In the genomic region with DNA sequence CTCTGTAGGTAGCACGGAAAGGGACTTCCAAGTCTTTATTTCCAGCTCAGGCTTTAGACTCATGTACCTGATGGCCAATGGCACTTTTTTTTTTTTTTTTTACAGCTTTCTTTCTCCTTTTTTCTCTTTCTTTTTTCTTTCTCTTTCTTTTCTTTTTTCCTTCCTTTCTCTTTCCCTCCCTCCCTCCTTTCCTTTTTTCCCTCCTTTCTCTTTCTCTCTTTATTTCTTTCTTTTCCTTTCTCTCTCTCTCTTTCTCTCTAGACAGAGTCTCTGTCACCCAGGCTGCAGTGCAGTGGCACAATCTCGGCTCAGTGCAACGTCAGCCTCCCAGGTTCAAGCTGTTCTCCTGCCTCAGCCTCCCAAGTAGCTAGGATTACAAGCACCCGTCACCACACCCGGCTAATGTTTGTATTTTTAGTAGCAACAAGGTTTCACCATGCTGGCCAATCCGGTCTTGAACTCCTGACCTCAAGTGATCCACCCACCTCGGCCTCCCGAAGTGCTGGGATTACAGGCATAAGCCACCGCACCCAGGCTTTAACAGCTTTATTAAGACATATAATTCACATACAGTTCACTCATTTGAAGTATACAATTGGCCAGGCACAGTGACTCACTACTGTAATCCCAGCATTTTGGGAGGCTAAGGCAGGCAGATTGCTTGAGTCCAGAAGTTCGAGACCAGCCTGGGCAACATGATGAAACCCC, we compare ENCODE assay signal across 27 cellular contexts. TPM values are rescaled to one million over a fixed set of nuclear protein-coding genes. Genes with fewer than 3 reads are reported as not detected.
A peak's percentile ranks its signal among the peaks of the same experiment; 100 is the strongest.
DNase-seq lines count a peak whose midpoint lies in the region; ATAC-seq, FAIRE-seq and TF ChIP-seq lines count a peak whose summit lies in the region.
"Had no signal": no experiment of that assay in that cellular context is flagged by ENCODE, and none has a peak within 500 bp of the region (broad histone marks: within the 10 kb centered on the region; RNA-seq: fewer than 3 reads in every experiment).

No MANE protein-coding gene starts in this region.

- intact Hi-C loops in HepG2 (cut with micrococcal nuclease; ENCODE audit: unreplicated experiment) (no loop called here), right lobe of liver (cut with DNase I) (no loop called here), K562 (cut with micrococcal nuclease) (loop anchor here (10.0 kb wide), 1 partner anchor 343 kb away; a partner anchor contains a TSS)

- no peak for TF ChIP-seq RAD21 in HepG2 (CRISPR knock-in tag; IDR thresholded peaks at IDR 0.05)
- no peak for TF ChIP-seq RAD21 in K562 (CRISPR knock-in tag; conservative IDR thresholded peaks at IDR 0.05 in 1 of 2, IDR thresholded peaks at IDR 0.05 in 1 of 2)

- H3K4ac ChIP-seq in trophoblast cell (ENCODE audit: low read depth, low read length) = no peak overlapping the region

- H2BK12ac ChIP-seq in trophoblast cell (ENCODE audit: low read length) = no peak overlapping the region

- TF ChIP-seq CTCF in HepG2 (CRISPR knock-in tag; IDR thresholded peaks at IDR 0.05) (no peak), right lobe of liver (IDR thresholded peaks at IDR 0.05) (no peak), K562 (IDR thresholded peaks at IDR 0.05 in 2 of 3, conservative IDR thresholded peaks at IDR 0.05 in 1 of 3; ENCODE audit: insufficient read depth in 2 of 3, low read depth in 1 of 3, low read length in 3 of 3) (no peak), WTC11 (IDR thresholded peaks at IDR 0.05) (no peak)

- H4K8ac ChIP-seq in trophoblast cell (ENCODE audit: low read depth, low read length) = no peak overlapping the region

- TF ChIP-seq EP300 in HepG2 (IDR thresholded peaks at IDR 0.05; ENCODE audit: low read depth in 2 of 2, low read length in 2 of 2) (no peak), HepG2 (CRISPR knock-in tag; IDR thresholded peaks at IDR 0.05; ENCODE audit: borderline replicate concordance) (no peak), K562 (IDR thresholded peaks at IDR 0.05; ENCODE audit: low read length) (no peak)

- peaks cover 20% of the 10 kb centered on the region; the same call in 1 of the 2 replicates for H3K27me3 Mint-ChIP-seq in WTC11 (ENCODE audit: low read depth)
- H3K27me3 Mint-ChIP-seq: CD4-positive, alpha-beta memory T cell had no signal

- in situ Hi-C loops in HepG2 (cut with HindIII; ENCODE audit: extremely low pct_ligation_motif_present, low pct_unique_long_range_greater_than_20kb) (no loop called here), K562 (cut with MboI) (no loop called here)

- peaks cover 4% of the 10 kb centered on the region for H3K79me1 ChIP-seq in trophoblast cell (ENCODE audit: low read length)

- no peak overlapping the region for H3K14ac ChIP-seq in trophoblast cell (ENCODE audit: low read length)

- H3K4me1 Mint-ChIP-seq in WTC11 = peaks cover 3% of the 10 kb centered on the region; the same call in 1 of the 2 replicates

- no peak overlapping the region for H3K23ac ChIP-seq in trophoblast cell (ENCODE audit: low read length)

- CTCF ChIA-PET in HepG2 (lab: Yijun Ruan, JAX; ENCODE audit: low intra/inter-chr PET ratio, low total read pairs) = no interaction called here
- CTCF ChIA-PET in K562 (lab: Yijun Ruan, JAX; ENCODE audit: low intra/inter-chr PET ratio) = no interaction called here
- CTCF ChIA-PET in WTC11 (lab: Charles Lee) = interaction anchor here (0.6 to 8.9 kb wide), 2 partner anchors 15 to 75 kb away, joined by 3 to 60 read pairs; no protein-coding TSS in a partner anchor

- no peak overlapping the region for H2BK5ac ChIP-seq in trophoblast cell (ENCODE audit: low read depth, low read length, poor library complexity)

- H3K4me3 ChIP-seq in HepG2 (replicated peaks in 1 of 3; ENCODE audit: insufficient read depth in 1 of 3, low read depth in 2 of 3, low read length in 3 of 3) = no peak overlapping the region; a peak in 1 of 6 replicates
- no peak overlapping the region for H3K4me3 ChIP-seq in right lobe of liver
- no peak overlapping the region for H3K4me3 ChIP-seq in K562
- H3K4me3 ChIP-seq in trophoblast cell (ENCODE audit: low read depth, low read length) = no peak overlapping the region
- H3K4me3 ChIP-seq: A549; BLaER1 treated with 17β-estradiol and CSF1 and Interleukin-3, amounts not matched to agents 10 nM and 100 nM; HAP-1 had no signal

- DNase-seq in HepG2 (ENCODE audit: low spot score) (no peak), right lobe of liver (no peak), K562 (ENCODE audit: extremely low read depth in 1 of 4, low spot score in 3 of 4) (no peak), trophoblast cell (peak; percentile 7 to 33), dedifferentiated amniotic fluid mesenchymal stem cell (ENCODE audit: extremely low spot score) (no peak), WTC11 (ENCODE audit: low spot score) (no peak), NCI-H526 (lab: John Stamatoyannopoulos, UW) (no peak)
- DNase-seq: AML-193; CD4-positive, alpha-beta memory T cell; COR-L47; DMS79 treated with DMSO at 0.1 percent for 48 hours; GF-D8; GOT3; IMR-90; MM.1S; NCI-H1092; NCI-H1417 treated with DMSO at 0.1 percent for 48 hours; NCI-H1694 treated with DMSO at 0.1 percent for 48 hours; NCI-H2081; NCI-H2227 treated with DMSO at 0.1 percent for 48 hours; NCI-H69 had no signal

- no peak overlapping the region for H3K27ac Mint-ChIP-seq in WTC11

- no peak for TF ChIP-seq POLR2A in HepG2 (IDR thresholded peaks at IDR 0.05; ENCODE audit: insufficient read depth in 1 of 2, low read depth in 2 of 2, low read length in 2 of 2)
- TF ChIP-seq POLR2A in right lobe of liver (IDR thresholded peaks at IDR 0.05) = no peak
- TF ChIP-seq POLR2A in K562 (conservative IDR thresholded peaks at IDR 0.05) = no peak

- no TSS peak for BruUV-seq in HepG2 (replicated peaks; lab: Mats Ljungman, UMichigan)
- no TSS peak for BruUV-seq in K562 (replicated peaks; lab: Mats Ljungman, UMichigan)

- ATAC-seq in HepG2 (no peak), right lobe of liver (no peak), K562 (no peak), WTC11 (no peak)
- ATAC-seq: A549 had no signal

- no peaks in the 10 kb centered on the region for H4K20me1 ChIP-seq in HepG2 (ENCODE audit: insufficient read depth, low read length)
- no peaks in the 10 kb centered on the region for H4K20me1 ChIP-seq in K562 (replicated peaks; ENCODE audit: control insufficient read depth, insufficient read depth, low read length)
- H4K20me1 ChIP-seq: BLaER1 treated with 17β-estradiol and CSF1 and Interleukin-3, amounts not matched to agents 10 nM and 100 nM had no signal

- FAIRE-seq in HepG2 (lab: Jason Lieb, UNC) (no peak), K562 (lab: Jason Lieb, UNC) (no peak)
- FAIRE-seq: A549, GM12891, RCC 7860 had no signal

- H3K27ac ChIP-seq in HepG2 (ENCODE audit: extremely low read length, insufficient read depth, low read length) (no peak overlapping the region), right lobe of liver (no peak overlapping the region), K562 (ENCODE audit: extremely low read depth, low read depth, low read length) (no peak overlapping the region), trophoblast cell (ENCODE audit: low read depth, low read length) (no peak overlapping the region)
- H3K27ac ChIP-seq: A549; BLaER1 treated with 17β-estradiol and CSF1 and Interleukin-3, amounts not matched to agents 10 nM and 100 nM; KMS-11 had no signal

- H3K9me3 Mint-ChIP-seq in WTC11 = 0 out of 2 replicates have a peak, but pooled peaks cover 3% of the 10 kb centered on the region
- H3K9me3 Mint-ChIP-seq: CD4-positive, alpha-beta memory T cell had no signal

- H3K27me3 ChIP-seq in HepG2 (ENCODE audit: control insufficient read depth in 1 of 2, insufficient read depth in 2 of 2, low read length in 2 of 2) (no peaks in the 10 kb centered on the region), right lobe of liver (no peaks in the 10 kb centered on the region), K562 (ENCODE audit: control insufficient read depth in 2 of 2, insufficient read depth in 2 of 2, low read length in 2 of 2) (no peaks in the 10 kb centered on the region), trophoblast cell (ENCODE audit: insufficient read depth, low read length) (no peaks in the 10 kb centered on the region)
- H3K27me3 ChIP-seq: BLaER1 treated with 17β-estradiol and CSF1 and Interleukin-3, amounts not matched to agents 10 nM and 100 nM had no signal

- no peak overlapping the region for H3K4me3 Mint-ChIP-seq in WTC11
- H3K4me3 Mint-ChIP-seq: CD4-positive, alpha-beta memory T cell had no signal

- H3K9me3 ChIP-seq in HepG2 (ENCODE audit: low read length) = no peaks in the 10 kb centered on the region
- no peaks in the 10 kb centered on the region for H3K9me3 ChIP-seq in right lobe of liver
- H3K9me3 ChIP-seq in K562 (replicated peaks; ENCODE audit: control insufficient read depth, insufficient read depth, low read depth, low read length) = no peaks in the 10 kb centered on the region
- H3K9me3 ChIP-seq in trophoblast cell (ENCODE audit: insufficient read depth, low read depth, low read length) = no peaks in the 10 kb centered on the region
- H3K9me3 ChIP-seq: A549; BLaER1 treated with 17β-estradiol and CSF1 and Interleukin-3, amounts not matched to agents 10 nM and 100 nM; HAP-1 had no signal

- H3K4me2 ChIP-seq in HepG2 (ENCODE audit: low read depth, low read length) = peak overlapping the region; percentile 23; the same call in 1 of the 2 replicates
- H3K4me2 ChIP-seq in K562 (ENCODE audit: insufficient read depth, low read length) = no peak overlapping the region
- H3K4me2 ChIP-seq in trophoblast cell (ENCODE audit: low read length) = no peak overlapping the region
- H3K4me2 ChIP-seq: A549, KMS-11 had no signal

- no peak overlapping the region for H2AK5ac ChIP-seq in trophoblast cell (ENCODE audit: low read length)

- H3K9me1 ChIP-seq in K562 (ENCODE audit: control insufficient read depth, insufficient read depth, low read length) = no peaks in the 10 kb centered on the region

- H3K36me3 ChIP-seq in HepG2 (replicated peaks in 1 of 2; ENCODE audit: control insufficient read depth in 1 of 2, insufficient read depth in 2 of 2, low read length in 2 of 2) (no peaks in the 10 kb centered on the region), right lobe of liver (no peaks in the 10 kb centered on the region), K562 (ENCODE audit: control insufficient read depth, insufficient read depth, low read length) (no peaks in the 10 kb centered on the region), trophoblast cell (ENCODE audit: control insufficient read depth in 1 of 2, insufficient read depth in 2 of 2, low read length in 2 of 2) (no peaks in the 10 kb centered on the region)
- H3K36me3 ChIP-seq: BLaER1 treated with 17β-estradiol and CSF1 and Interleukin-3, amounts not matched to agents 10 nM and 100 nM; HAP-1 had no signal

- H4K91ac ChIP-seq in trophoblast cell (ENCODE audit: low read depth, low read length) = no peak overlapping the region

- no peaks in the 10 kb centered on the region for H3K79me2 ChIP-seq in HepG2 (ENCODE audit: insufficient read depth, low read length)
- H3K79me2 ChIP-seq in K562 (ENCODE audit: control insufficient read depth, insufficient read depth, low read length) = no peaks in the 10 kb centered on the region
- H3K79me2 ChIP-seq in trophoblast cell (ENCODE audit: control insufficient read depth, insufficient read depth, low read length, poor library complexity) = no peaks in the 10 kb centered on the region

- H2AFZ ChIP-seq in HepG2 (ENCODE audit: low read length) (no peak overlapping the region), K562 (ENCODE audit: low read depth, low read length) (no peak overlapping the region), trophoblast cell (ENCODE audit: insufficient read depth, low read length, poor library complexity) (no peak overlapping the region)

- no peak overlapping the region for H3K18ac ChIP-seq in trophoblast cell (ENCODE audit: low read length)

- H3K36me3 Mint-ChIP-seq in WTC11 = no peaks in the 10 kb centered on the region

- POLR2A ChIA-PET in HepG2 (lab: Yijun Ruan, JAX) (no interaction called here), K562 (lab: Yijun Ruan, JAX) (interaction anchor here (0.6 to 2.0 kb wide), 4 partner anchors 9 to 219 kb away, joined by 3 to 9 read pairs (median 3); no protein-coding TSS in a partner anchor), WTC11 (lab: Charles Lee) (no interaction called here)

- H3K9ac ChIP-seq in HepG2 (ENCODE audit: insufficient read depth, low read depth, low read length) (no peak overlapping the region), K562 (ENCODE audit: insufficient read depth in 1 of 2, low read depth in 2 of 2, low read length in 2 of 2) (no peak overlapping the region), trophoblast cell (ENCODE audit: low read length) (no peak overlapping the region)
- H3K9ac ChIP-seq: BLaER1 treated with 17β-estradiol and CSF1 and Interleukin-3, amounts not matched to agents 10 nM and 100 nM; KMS-11 had no signal

- no peak overlapping the region for H2BK120ac ChIP-seq in trophoblast cell (ENCODE audit: insufficient read depth, low read length, poor library complexity)

- 21% methylated on average over 9 of the region's 10 CpGs for WGBS in HepG2 (ENCODE audit: low lambda C conversion rate)
- WGBS in right lobe of liver (ENCODE audit: insufficient coverage, low coverage, low lambda C conversion rate, missing lambda C conversion rate) = 59% methylated on average over 9 of the region's 10 CpGs
- WGBS in K562 (ENCODE audit: insufficient coverage, low coverage, missing lambda C conversion rate) = 19% methylated on average over 9 of the region's 10 CpGs
- no CpG with 5 or more reads among the region's 10 CpGs for WGBS in trophoblast cell (ENCODE audit: extremely low coverage, insufficient coverage, insufficient read length)

- H3K4me1 ChIP-seq in HepG2 (ENCODE audit: insufficient read depth, low read length) = peaks cover 16% of the 10 kb centered on the region
- H3K4me1 ChIP-seq in right lobe of liver = peaks cover 0 to 25% (median 7%) of the 10 kb centered on the region in 4 donors
- H3K4me1 ChIP-seq in K562 (replicated peaks in 1 of 2; ENCODE audit: control insufficient read depth in 2 of 2, insufficient read depth in 2 of 2, low read length in 2 of 2) = peaks cover 9 to 12% of the 10 kb centered on the region in 2 experiments; a peak in 4 of 5 replicates
- H3K4me1 ChIP-seq in trophoblast cell (ENCODE audit: control insufficient read depth in 1 of 2, insufficient read depth in 2 of 2, low read length in 2 of 2) = no peaks in the 10 kb centered on the region

- H4K12ac ChIP-seq in trophoblast cell (ENCODE audit: low read depth, low read length) = no peak overlapping the region

RNA-seq across cellular contexts. Expression of a gene that starts 5.1 kb away (rescaled TPM):
- total RNA-seq in HepG2 (2016; rRNA removed; fragmentation: Illumina TruSeq; extraction: Trizol) (52.3 and 79.8 TPM in 2 replicates), right lobe of liver (100 to 1,000 TPM in 4 of 6 experiments, 10 to 100 TPM in 2; 80.2 to 137 (median 110) TPM), K562 (2014; rRNA removed) (75.7 and 94.4 TPM in 2 replicates), K562 (2014; rRNA removed; fragmentation: Illumina TruSeq; extraction: Trizol) (67.3 and 75.3 TPM in 2 replicates), K562 (2015; rRNA removed; fragmentation: Illumina TruSeq; extraction: Trizol) (77.7 and 81.3 TPM in 2 replicates), K562 (2021) (86.0 and 110 TPM in 2 replicates), WTC11 (2021) (121 to 143 TPM (median 128 TPM) in 3 replicates)
- 17.5 and 18.7 TPM in 2 replicates for total RNA-seq in HepG2 (2016; cell fraction: cytosol; rRNA removed; fragmentation: Illumina TruSeq; extraction: Trizol; ENCODE audit: low read depth)
- 48.0 and 77.3 TPM in 2 replicates for total RNA-seq in HepG2 (2016; cell fraction: insoluble cytoplasmic fraction; rRNA removed; fragmentation: Illumina TruSeq; extraction: Trizol)
- 29.8 and 32.3 TPM in 2 replicates for total RNA-seq in HepG2 (2016; cell fraction: membrane; rRNA removed; fragmentation: Illumina TruSeq; extraction: Trizol)
- 139 and 162 TPM in 2 replicates for total RNA-seq in HepG2 (2016; cell fraction: nucleus; rRNA removed; fragmentation: Illumina TruSeq; extraction: Trizol)
- polyA plus RNA-seq in HepG2 (2011; rRNA removed) (73.4 and 94.7 TPM in 2 replicates), K562 (2011; rRNA removed) (149 and 163 TPM in 2 replicates), K562 (2014; fragmentation: Illumina TruSeq; extraction: Trizol) (91.0 and 94.6 TPM in 2 replicates), K562 (2014; fragmentation: Nextera tagmentation; extraction: Ambion mirVana) (10 to 100 TPM; 11.6 to 19.5 TPM), K562 (2014; rRNA removed) (95.1 and 118 TPM in 2 replicates)
- polyA plus RNA-seq in HepG2 (2011; cell fraction: cytosol; rRNA removed) = 33.1 and 34.2 TPM in 2 replicates
- 505 and 552 TPM in 2 replicates for polyA plus RNA-seq in HepG2 (2011; cell fraction: nucleus; rRNA removed)
- 63.6 and 76.2 TPM in 2 replicates for polyA plus RNA-seq in HepG2 (2012)
- 4.0 and 4.4 TPM in 2 replicates for polyA plus RNA-seq in HepG2 (2016; cell fraction: cytosol; fragmentation: Illumina TruSeq; extraction: Trizol; ENCODE audit: low read depth)
- polyA plus RNA-seq in HepG2 (2016; cell fraction: insoluble cytoplasmic fraction; fragmentation: Illumina TruSeq; extraction: Trizol; ENCODE audit: low read depth) = 34.8 and 37.8 TPM in 2 replicates
- polyA plus RNA-seq in HepG2 (2016; cell fraction: membrane; fragmentation: Illumina TruSeq; extraction: Trizol; ENCODE audit: low read depth) = 12.0 and 13.0 TPM in 2 replicates
- 243 and 251 TPM in 2 replicates for polyA plus RNA-seq in HepG2 (2016; cell fraction: nucleus; fragmentation: Illumina TruSeq; extraction: Trizol; ENCODE audit: insufficient read depth, low read depth)
- 86.3 and 97.5 TPM in 2 replicates for polyA minus RNA-seq in HepG2 (2011; rRNA and poly(A)+ RNA removed; ENCODE audit: low replicate concordance)
- 20.5 and 34.4 TPM in 2 replicates for polyA minus RNA-seq in HepG2 (2011; cell fraction: cytosol; rRNA and poly(A)+ RNA removed)
- polyA minus RNA-seq in HepG2 (2011; cell fraction: nucleus; rRNA and poly(A)+ RNA removed) = 227 and 254 TPM in 2 replicates
- 485 and 515 TPM in 2 replicates for total RNA-seq in K562 (2011; cell fraction: chromatin; rRNA removed; ENCODE audit: low replicate concordance)
- 264 and 276 TPM in 2 replicates for total RNA-seq in K562 (2011; cell fraction: nucleolus; rRNA removed)
- total RNA-seq in K562 (2011; cell fraction: nucleoplasm; rRNA removed) = 392 and 493 TPM in 2 replicates
- polyA plus RNA-seq in K562 (2011; cell fraction: cytosol; rRNA removed) = 70.9 and 90.7 TPM in 2 replicates
- polyA plus RNA-seq in K562 (2011; cell fraction: nucleus; rRNA removed) = 1,126 and 1,145 TPM in 2 replicates
- polyA plus RNA-seq in K562 (2012) = 82.3 and 103 TPM in 2 replicates
- polyA minus RNA-seq in K562 (2011; rRNA and poly(A)+ RNA removed) = 113 and 120 TPM in 2 replicates
- 30.9 and 45.8 TPM in 2 replicates for polyA minus RNA-seq in K562 (2011; cell fraction: cytosol; rRNA and poly(A)+ RNA removed)
- 206 and 317 TPM in 2 replicates for polyA minus RNA-seq in K562 (2011; cell fraction: nucleus; rRNA and poly(A)+ RNA removed)
- polyA plus RNA-seq in trophoblast cell (2013) = 65.4 and 69.8 TPM in 2 replicates

RNA-seq across cellular contexts. Expression of a gene that starts 17.5 kb away (rescaled TPM):
- total RNA-seq in HepG2 (2016; rRNA removed; fragmentation: Illumina TruSeq; extraction: Trizol) (47.0 and 81.9 TPM in 2 replicates), right lobe of liver (10 to 100 TPM; 55.8 to 96.2 (median 84.1) TPM), K562 (2014; rRNA removed) (35.6 and 36.5 TPM in 2 replicates), K562 (2014; rRNA removed; fragmentation: Illumina TruSeq; extraction: Trizol) (44.5 and 51.3 TPM in 2 replicates), K562 (2015; rRNA removed; fragmentation: Illumina TruSeq; extraction: Trizol) (35.6 and 37.3 TPM in 2 replicates), K562 (2021) (60.2 and 64.9 TPM in 2 replicates), WTC11 (2021) (80.6 to 85.5 TPM (median 85.2 TPM) in 3 replicates)
- total RNA-seq in HepG2 (2016; cell fraction: cytosol; rRNA removed; fragmentation: Illumina TruSeq; extraction: Trizol; ENCODE audit: low read depth) = 5.1 and 6.3 TPM in 2 replicates
- total RNA-seq in HepG2 (2016; cell fraction: insoluble cytoplasmic fraction; rRNA removed; fragmentation: Illumina TruSeq; extraction: Trizol) = 44.9 and 86.0 TPM in 2 replicates
- total RNA-seq in HepG2 (2016; cell fraction: membrane; rRNA removed; fragmentation: Illumina TruSeq; extraction: Trizol) = 19.1 and 20.5 TPM in 2 replicates
- total RNA-seq in HepG2 (2016; cell fraction: nucleus; rRNA removed; fragmentation: Illumina TruSeq; extraction: Trizol) = 28.9 and 32.0 TPM in 2 replicates
- polyA plus RNA-seq in HepG2 (2011; rRNA removed) (48.3 and 51.8 TPM in 2 replicates), K562 (2011; rRNA removed) (70.2 and 91.6 TPM in 2 replicates), K562 (2014; fragmentation: Illumina TruSeq; extraction: Trizol) (51.9 and 59.8 TPM in 2 replicates), K562 (2014; fragmentation: Nextera tagmentation; extraction: Ambion mirVana) (100 to 1,000 TPM in 1 of 2 experiments, 10 to 100 TPM in 1; 81.2 to 103 TPM), K562 (2014; rRNA removed) (32.5 and 33.7 TPM in 2 replicates)
- polyA plus RNA-seq in HepG2 (2011; cell fraction: cytosol; rRNA removed) = 34.9 and 46.4 TPM in 2 replicates
- 23.3 and 28.0 TPM in 2 replicates for polyA plus RNA-seq in HepG2 (2011; cell fraction: nucleus; rRNA removed)
- polyA plus RNA-seq in HepG2 (2012) = 38.3 and 48.7 TPM in 2 replicates
- 5.2 and 6.2 TPM in 2 replicates for polyA plus RNA-seq in HepG2 (2016; cell fraction: cytosol; fragmentation: Illumina TruSeq; extraction: Trizol; ENCODE audit: low read depth)
- 84.0 and 84.9 TPM in 2 replicates for polyA plus RNA-seq in HepG2 (2016; cell fraction: insoluble cytoplasmic fraction; fragmentation: Illumina TruSeq; extraction: Trizol; ENCODE audit: low read depth)
- 12.8 and 14.7 TPM in 2 replicates for polyA plus RNA-seq in HepG2 (2016; cell fraction: membrane; fragmentation: Illumina TruSeq; extraction: Trizol; ENCODE audit: low read depth)
- polyA plus RNA-seq in HepG2 (2016; cell fraction: nucleus; fragmentation: Illumina TruSeq; extraction: Trizol; ENCODE audit: insufficient read depth, low read depth) = 30.0 and 35.6 TPM in 2 replicates
- polyA minus RNA-seq in HepG2 (2011; rRNA and poly(A)+ RNA removed; ENCODE audit: low replicate concordance) = 56.5 and 59.3 TPM in 2 replicates
- polyA minus RNA-seq in HepG2 (2011; cell fraction: cytosol; rRNA and poly(A)+ RNA removed) = 28.6 and 31.3 TPM in 2 replicates
- 48.5 and 69.5 TPM in 2 replicates for polyA minus RNA-seq in HepG2 (2011; cell fraction: nucleus; rRNA and poly(A)+ RNA removed)
- 77.5 and 114 TPM in 2 replicates for total RNA-seq in K562 (2011; cell fraction: chromatin; rRNA removed; ENCODE audit: low replicate concordance)
- 65.7 and 66.1 TPM in 2 replicates for total RNA-seq in K562 (2011; cell fraction: nucleolus; rRNA removed)
- total RNA-seq in K562 (2011; cell fraction: nucleoplasm; rRNA removed) = 63.5 and 65.6 TPM in 2 replicates
- polyA plus RNA-seq in K562 (2011; cell fraction: cytosol; rRNA removed) = 30.5 and 46.0 TPM in 2 replicates
- polyA plus RNA-seq in K562 (2011; cell fraction: nucleus; rRNA removed) = 65.1 and 108 TPM in 2 replicates
- polyA plus RNA-seq in K562 (2012) = 32.2 and 50.3 TPM in 2 replicates
- polyA minus RNA-seq in K562 (2011; rRNA and poly(A)+ RNA removed) = 88.3 and 89.0 TPM in 2 replicates
- polyA minus RNA-seq in K562 (2011; cell fraction: cytosol; rRNA and poly(A)+ RNA removed) = 17.8 and 19.0 TPM in 2 replicates
- polyA minus RNA-seq in K562 (2011; cell fraction: nucleus; rRNA and poly(A)+ RNA removed) = 39.7 and 59.8 TPM in 2 replicates
- polyA plus RNA-seq in trophoblast cell (2013) = 26.3 and 26.6 TPM in 2 replicates

Comparison
In these comparisons a context has a peak if more than half of its experiments do, and no peak if none do; other contexts are left out.
1. DNase-seq: peak in trophoblast cell (2 of 2); none in HepG2 (single experiment), right lobe of liver (0 of 3), K562 (0 of 4), dedifferentiated amniotic fluid mesenchymal stem cell (single experiment), WTC11 (single experiment) and NCI-H526 (0 of 2).